ENCODE assay signal across 13 cellular contexts in the genomic region with DNA sequence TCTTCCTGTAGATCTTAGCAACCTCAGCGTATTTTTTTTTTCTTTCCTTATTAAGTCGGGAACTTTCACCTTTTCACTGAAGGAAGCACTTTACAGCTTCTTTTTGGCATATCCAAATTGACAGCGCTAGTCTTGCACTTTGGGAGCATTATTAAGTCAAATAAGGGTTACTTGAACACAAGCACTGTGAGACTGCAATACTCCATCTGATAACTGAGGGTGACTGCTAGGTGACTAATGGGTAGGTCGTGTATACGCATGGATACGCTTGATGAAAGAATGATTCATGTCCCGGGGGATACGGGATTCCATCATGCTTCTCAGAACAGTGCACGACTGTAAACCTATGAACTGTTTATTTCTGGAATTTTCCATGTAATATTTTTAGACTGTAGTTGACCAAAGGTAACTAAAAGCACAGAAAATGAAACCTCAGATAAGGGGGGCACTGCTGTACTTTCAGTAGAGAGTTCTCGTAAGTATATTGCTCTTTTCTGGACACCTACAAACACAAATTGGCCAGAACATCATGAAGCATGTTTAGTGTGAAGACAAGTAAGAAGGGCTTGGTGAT.
DNase-seq lines count a peak whose midpoint lies in the region; ATAC-seq and TF ChIP-seq lines count a peak whose summit lies in the region.
"Had no signal": no experiment of that assay in that cellular context is flagged by ENCODE, and none has a peak within 500 bp of the region (broad histone marks: within the 10 kb centered on the region; RNA-seq: fewer than 3 reads in every experiment).

No MANE protein-coding gene starts in this region.

- no peaks in the 10 kb centered on the region for H3K79me2 ChIP-seq in smooth muscle cell (ENCODE audit: low read depth)

- H3K4me1 ChIP-seq in SJSA1 (replicated peaks): peaks cover 45% of the 10 kb centered on the region
- peaks cover 10% of the 10 kb centered on the region for H3K4me1 ChIP-seq in smooth muscle cell (ENCODE audit: low read depth)
- H3K4me1 ChIP-seq in vagina: no peaks in the 10 kb centered on the region
- H3K4me1 ChIP-seq: upper lobe of left lung had no signal

- intact Hi-C loops in vagina (cut with DNase I): no loop called here

- peak overlapping the region; percentile 40 for H3K9ac ChIP-seq in smooth muscle cell (ENCODE audit: low read depth)

- no peak for TF ChIP-seq POLR2A in vagina (IDR thresholded peaks at IDR 0.05)

- no peak overlapping the region for H3K4me3 ChIP-seq in SJSA1
- no peak overlapping the region for H3K4me3 ChIP-seq in smooth muscle cell
- no peak overlapping the region for H3K4me3 ChIP-seq in vagina
- H3K4me3 ChIP-seq: upper lobe of left lung had no signal

- H3K27ac ChIP-seq in SJSA1 (peak overlapping the region; percentile 91), smooth muscle cell (ENCODE audit: low read depth) (peak overlapping the region; percentile 70), vagina (no peak overlapping the region)
- H3K27ac ChIP-seq: upper lobe of left lung had no signal

- no peak overlapping the region for H2AFZ ChIP-seq in smooth muscle cell (ENCODE audit: low read depth)

- H3K4me2 ChIP-seq in smooth muscle cell: peak overlapping the region; percentile 65

- H3K9me3 ChIP-seq in SJSA1 (replicated peaks): no peaks in the 10 kb centered on the region
- H3K9me3 ChIP-seq in smooth muscle cell (replicated peaks; ENCODE audit: low read depth): no peaks in the 10 kb centered on the region
- no peaks in the 10 kb centered on the region for H3K9me3 ChIP-seq in vagina

- DNase-seq in GM04504 (ENCODE audit: low read depth) (peak; percentile 67), SJSA1 (ENCODE audit: low read depth in 1 of 2, low spot score in 2 of 2) (peak; percentile 64 to 81), fibroblast of gingiva (ENCODE audit: low read depth) (peak; percentile 85), smooth muscle cell (lab: John Stamatoyannopoulos, UW; ENCODE audit: unreplicated experiment) (no peak), vagina (ENCODE audit: extremely low spot score in 2 of 2) (no peak), HUDEP-2 (lab: John Stamatoyannopoulos, UW; ENCODE audit: unreplicated experiment in 76 of 76) (no peak)
- DNase-seq: endodermal cell, NCI-H2029 treated with DMSO at 0.1 percent for 48 hours, occipital lobe, SHP77, upper lobe of left lung had no signal

- WGBS in smooth muscle cell (ENCODE audit: low lambda C conversion rate): 36% methylated on average over 10 of the region's 10 CpGs

- H3F3A ChIP-seq in smooth muscle cell (ENCODE audit: low read depth): no peaks in the 10 kb centered on the region

- ATAC-seq in GM18517 (IDR thresholded peaks at IDR 0.05; ENCODE audit: unreplicated experiment): no peak
- ATAC-seq: left lobe of liver had no signal

- H3K36me3 ChIP-seq in SJSA1 (no peaks in the 10 kb centered on the region), smooth muscle cell (ENCODE audit: low read depth) (no peaks in the 10 kb centered on the region), vagina (no peaks in the 10 kb centered on the region)
- H3K36me3 ChIP-seq: upper lobe of left lung had no signal

- no peak for TF ChIP-seq CTCF in smooth muscle cell (IDR thresholded peaks at IDR 0.05; ENCODE audit: borderline replicate concordance, insufficient read depth, poor library complexity, severe bottlenecking)
- TF ChIP-seq CTCF in vagina (IDR thresholded peaks at IDR 0.05): no peak

- no peaks in the 10 kb centered on the region for H4K20me1 ChIP-seq in smooth muscle cell (ENCODE audit: low read depth)

- no peaks in the 10 kb centered on the region for H3K27me3 ChIP-seq in SJSA1 (replicated peaks)
- no peaks in the 10 kb centered on the region for H3K27me3 ChIP-seq in smooth muscle cell (ENCODE audit: low read depth)
- H3K27me3 ChIP-seq in vagina: no peaks in the 10 kb centered on the region
- H3K27me3 ChIP-seq: upper lobe of left lung had no signal

Comparison
In these comparisons a context has a peak if more than half of its experiments do, and no peak if none do; other contexts are left out.
1. DNase-seq: peak in GM04504 (single experiment), SJSA1 (2 of 2) and fibroblast of gingiva (single experiment); none in smooth muscle cell (single experiment), vagina (0 of 2) and HUDEP-2 (0 of 76).